ENCODE assay signal across 11 cellular contexts in the genomic region with DNA sequence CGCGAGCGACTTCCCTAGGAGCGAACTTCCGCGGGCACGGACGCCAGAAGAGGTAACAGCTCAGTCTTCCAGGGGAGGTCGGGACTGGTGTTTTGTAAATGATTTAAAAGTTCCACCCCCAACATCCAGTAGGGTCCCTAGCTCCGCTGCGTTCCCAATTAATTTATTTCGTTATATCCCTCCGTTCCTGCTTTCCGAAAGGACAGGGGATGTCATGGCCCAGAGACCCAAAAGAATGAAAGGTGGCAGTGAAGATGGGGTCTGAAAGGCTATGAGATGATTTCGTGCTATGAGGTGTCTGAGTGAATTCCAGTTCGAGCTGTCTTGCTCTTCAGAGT. TPM values are rescaled to one million over a fixed set of nuclear protein-coding genes. Genes with fewer than 3 reads are reported as not detected.
DNase-seq lines count a peak whose midpoint lies in the region; ATAC-seq, FAIRE-seq and TF ChIP-seq lines count a peak whose summit lies in the region.
"Had no signal": no experiment of that assay in that cellular context is flagged by ENCODE, and none has a peak within 500 bp of the region (broad histone marks: within the 10 kb centered on the region; RNA-seq: fewer than 3 reads in every experiment).

No MANE protein-coding gene starts in this region.

- TF ChIP-seq POLR2A in GM12892 (IDR thresholded peaks at IDR 0.05; ENCODE audit: low read depth, low read length) (no peak), sigmoid colon (IDR thresholded peaks at IDR 0.05) (no peak)

- WGBS in sigmoid colon, 2 donors = 20 to 23% methylated on average over 16 of the region's 16 CpGs

- DNase-seq in GM12892 (ENCODE audit: insufficient read length) (no peak), WTC11 (ENCODE audit: low spot score) (no peak), fibroblast of the aortic adventitia (ENCODE audit: low read depth) (no peak), sigmoid colon (no peak), kidney (no peak), NCI-H1417 (lab: John Stamatoyannopoulos, UW) (no peak), T1000 (lab: John Stamatoyannopoulos, UW) (no peak), colonic mucosa (no peak)
- DNase-seq: MV-4-11 had no signal

- peak overlapping the region; percentile 78 for H3K4me3 Mint-ChIP-seq in WTC11

- FAIRE-seq in GM12892 (lab: Jason Lieb, UNC) (peak; percentile 36), kidney (lab: Jason Lieb, UNC) (no peak)
- FAIRE-seq: pancreas had no signal

- no peaks in the 10 kb centered on the region for H3K9me3 Mint-ChIP-seq in WTC11

- H3K4me1 ChIP-seq in sigmoid colon = peaks cover 0 to 10% (median 7%) of the 10 kb centered on the region in 4 donors
- no peaks in the 10 kb centered on the region for H3K4me1 ChIP-seq in kidney (ENCODE audit: control insufficient read depth in 1 of 2, insufficient read depth in 1 of 2, low read depth in 1 of 2, low read length in 2 of 2)
- H3K4me1 ChIP-seq in colonic mucosa = no peaks in the 10 kb centered on the region

- H3K9me3 ChIP-seq in sigmoid colon (no peaks in the 10 kb centered on the region), kidney (ENCODE audit: control insufficient read depth in 1 of 2, low read length in 2 of 2) (no peaks in the 10 kb centered on the region), colonic mucosa (no peaks in the 10 kb centered on the region)
- H3K9me3 ChIP-seq: pancreas had no signal

- peaks cover 8 to 34% (median 17%) of the 10 kb centered on the region in 3 donors for H3K27me3 ChIP-seq in sigmoid colon
- peaks cover 11% of the 10 kb centered on the region for H3K27me3 ChIP-seq in colonic mucosa

- no peak overlapping the region for H3K27ac Mint-ChIP-seq in WTC11

- peak overlapping the region; percentile 68 for H3K4me3 ChIP-seq in fibroblast of the aortic adventitia (ENCODE audit: low read depth, low read length)
- H3K4me3 ChIP-seq in sigmoid colon = peak overlapping the region; percentile 18 to 45 (median 36)
- no peak overlapping the region for H3K4me3 ChIP-seq in kidney (ENCODE audit: low read length in 2 of 2)
- no peak overlapping the region for H3K4me3 ChIP-seq in colonic mucosa

- H3K9ac ChIP-seq in kidney (ENCODE audit: low read length in 2 of 2) = no peak overlapping the region
- no peak overlapping the region for H3K9ac ChIP-seq in colonic mucosa (ENCODE audit: low read depth in 2 of 2, low read length in 2 of 2)

- H3K27me3 Mint-ChIP-seq in WTC11 (ENCODE audit: low read depth) = peaks cover 99% of the 10 kb centered on the region

- intact Hi-C loops in sigmoid colon (cut with DNase I) (no loop called here), kidney (cut with DNase I) (no loop called here), colonic mucosa (cut with DNase I) (no loop called here)

- CTCF ChIA-PET in WTC11 (lab: Charles Lee) = interaction anchor here (0.5 to 1.0 kb wide), 2 partner anchors 56 to 68 kb away, joined by 3 to 4 read pairs; partner anchors contain the start of gene ANXA5

- no peaks in the 10 kb centered on the region for H3K36me3 ChIP-seq in sigmoid colon
- H3K36me3 ChIP-seq in kidney (ENCODE audit: control insufficient read depth in 1 of 2, insufficient read depth in 2 of 2, low read length in 2 of 2) = no peaks in the 10 kb centered on the region
- no peaks in the 10 kb centered on the region for H3K36me3 ChIP-seq in colonic mucosa
- H3K36me3 ChIP-seq: pancreas had no signal

- no peak for ATAC-seq in WTC11
- ATAC-seq: pancreas had no signal

- no peak for TF ChIP-seq CTCF in WTC11 (IDR thresholded peaks at IDR 0.05)
- TF ChIP-seq CTCF in fibroblast of the aortic adventitia (IDR thresholded peaks at IDR 0.05; ENCODE audit: insufficient read depth, low read length) = no peak
- no peak for TF ChIP-seq CTCF in sigmoid colon (IDR thresholded peaks at IDR 0.05)
- TF ChIP-seq CTCF in kidney (IDR thresholded peaks at IDR 0.05; ENCODE audit: borderline replicate concordance, extremely low read depth, insufficient read depth) = no peak
- no peak for TF ChIP-seq CTCF in colonic mucosa (IDR thresholded peaks at IDR 0.05)

- no peaks in the 10 kb centered on the region for H3K36me3 Mint-ChIP-seq in WTC11

- H3K27ac ChIP-seq in sigmoid colon (no peak overlapping the region), kidney (ENCODE audit: low read depth in 2 of 2, low read length in 2 of 2) (no peak overlapping the region), colonic mucosa (no peak overlapping the region)
- H3K27ac ChIP-seq: pancreas had no signal

- peaks cover 18% of the 10 kb centered on the region for H3K4me1 Mint-ChIP-seq in WTC11

- POLR2A ChIA-PET in WTC11 (lab: Charles Lee) = interaction anchor here (1.3 kb wide), 1 partner anchor 69 kb away, joined by 5 read pairs; the partner anchor contains the start of gene ANXA5

- no peak for TF ChIP-seq EP300 in sigmoid colon (IDR thresholded peaks at IDR 0.05)

TF ChIP-seq in WTC11, 78 proteins besides CTCF, POLR2A, EP300 and RAD21 (continues in another document):
- TF ChIP-seq, protein P1, sequence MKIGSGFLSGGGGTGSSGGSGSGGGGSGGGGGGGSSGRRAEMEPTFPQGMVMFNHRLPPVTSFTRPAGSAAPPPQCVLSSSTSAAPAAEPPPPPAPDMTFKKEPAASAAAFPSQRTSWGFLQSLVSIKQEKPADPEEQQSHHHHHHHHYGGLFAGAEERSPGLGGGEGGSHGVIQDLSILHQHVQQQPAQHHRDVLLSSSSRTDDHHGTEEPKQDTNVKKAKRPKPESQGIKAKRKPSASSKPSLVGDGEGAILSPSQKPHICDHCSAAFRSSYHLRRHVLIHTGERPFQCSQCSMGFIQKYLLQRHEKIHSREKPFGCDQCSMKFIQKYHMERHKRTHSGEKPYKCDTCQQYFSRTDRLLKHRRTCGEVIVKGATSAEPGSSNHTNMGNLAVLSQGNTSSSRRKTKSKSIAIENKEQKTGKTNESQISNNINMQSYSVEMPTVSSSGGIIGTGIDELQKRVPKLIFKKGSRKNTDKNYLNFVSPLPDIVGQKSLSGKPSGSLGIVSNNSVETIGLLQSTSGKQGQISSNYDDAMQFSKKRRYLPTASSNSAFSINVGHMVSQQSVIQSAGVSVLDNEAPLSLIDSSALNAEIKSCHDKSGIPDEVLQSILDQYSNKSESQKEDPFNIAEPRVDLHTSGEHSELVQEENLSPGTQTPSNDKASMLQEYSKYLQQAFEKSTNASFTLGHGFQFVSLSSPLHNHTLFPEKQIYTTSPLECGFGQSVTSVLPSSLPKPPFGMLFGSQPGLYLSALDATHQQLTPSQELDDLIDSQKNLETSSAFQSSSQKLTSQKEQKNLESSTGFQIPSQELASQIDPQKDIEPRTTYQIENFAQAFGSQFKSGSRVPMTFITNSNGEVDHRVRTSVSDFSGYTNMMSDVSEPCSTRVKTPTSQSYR (CRISPR knock-in tag; IDR thresholded peaks at IDR 0.05) = no peak
- TF ChIP-seq ZNF416 (CRISPR knock-in tag; IDR thresholded peaks at IDR 0.05) (no peak), FOXP4 (CRISPR knock-in tag; IDR thresholded peaks at IDR 0.05) (no peak), IRF2 (CRISPR knock-in tag; IDR thresholded peaks at IDR 0.05; ENCODE audit: borderline replicate concordance, low read depth) (no peak), ZNF512 (CRISPR knock-in tag; IDR thresholded peaks at IDR 0.05; ENCODE audit: borderline replicate concordance) (no peak)

RNA-seq across cellular contexts. Expression of gene SMIM43, which starts 0.4 kb away (rescaled TPM):
- polyA plus RNA-seq in GM12892 (2012; ENCODE audit: missing spikeins) = not detected
- total RNA-seq in WTC11 (2021) (0.25 to 0.33 TPM (median 0.25 TPM) in 3 replicates), fibroblast of the aortic adventitia (ENCODE audit: low replicate concordance) (0.45 and 1.1 TPM in 2 replicates), sigmoid colon (1 to 10 TPM in 1 of 4 donors, under 1 TPM in 2, not detected in 1; 0.54 to 1.1 (median 0.66) TPM), kidney (not detected), colonic mucosa (under 1 TPM in 1 of 2 donors, not detected in 1; 0.21 TPM)
- polyA plus RNA-seq in sigmoid colon (under 1 TPM in 1 of 3 donors, not detected in 2; 0.44 TPM), kidney (ENCODE audit: insufficient read depth, low read depth, low replicate concordance) (not detected)
- total RNA-seq: pancreas; T-helper 2 cell treated with Interferon-gamma antibody and Interleukin-4, amounts not matched to agents 100 ng/mL and 5 ng/mL, for 36 hours had no signal

RNA-seq across cellular contexts. Expression of gene EXOSC9, which starts 35.8 kb away (rescaled TPM):
- 68.8 TPM for polyA plus RNA-seq in GM12892 (2012; ENCODE audit: missing spikeins)
- total RNA-seq in WTC11 (2021) (37.1 to 50.0 TPM (median 39.1 TPM) in 3 replicates), fibroblast of the aortic adventitia (ENCODE audit: low replicate concordance) (26.8 and 50.7 TPM in 2 replicates), sigmoid colon (10 to 100 TPM; 12.5 to 25.3 (median 18.6) TPM), kidney (17.6 TPM), colonic mucosa (10 to 100 TPM; 12.3 to 17.8 TPM)
- polyA plus RNA-seq in sigmoid colon (10 to 100 TPM in 2 of 3 donors, 1 to 10 TPM in 1; 8.3 to 22.3 (median 10.2) TPM), kidney (ENCODE audit: insufficient read depth, low read depth, low replicate concordance) (19.9 TPM)

RNA-seq across cellular contexts. Expression of gene CCNA2, which starts 58.3 kb away (rescaled TPM):
- 35.5 TPM for polyA plus RNA-seq in GM12892 (2012; ENCODE audit: missing spikeins)
- total RNA-seq in WTC11 (2021) = 77.1 to 95.1 TPM (median 81.1 TPM) in 3 replicates
- total RNA-seq in fibroblast of the aortic adventitia (ENCODE audit: low replicate concordance) = 3.8 and 63.9 TPM in 2 replicates
- 1 to 10 TPM; 2.1 to 2.3 (median 2.2) TPM for total RNA-seq in sigmoid colon
- 10 to 100 TPM in 2 of 3 donors, 1 to 10 TPM in 1; 3.0 to 22.8 (median 10.9) TPM for polyA plus RNA-seq in sigmoid colon
- total RNA-seq in kidney = 1.4 TPM
- polyA plus RNA-seq in kidney (ENCODE audit: insufficient read depth, low read depth, low replicate concordance) = 0.71 TPM
- 10 to 100 TPM; 15.6 to 62.8 TPM for total RNA-seq in colonic mucosa

Comparison
In these comparisons a context has a peak if more than half of its experiments do, and no peak if none do; other contexts are left out.
1. H3K4me3 ChIP-seq: peak in fibroblast of the aortic adventitia (single experiment) and sigmoid colon (4 of 4); none in kidney (0 of 2) and colonic mucosa (single experiment).